Comparison of ENCODE assay signal across 19 cellular contexts in the genomic region with DNA sequence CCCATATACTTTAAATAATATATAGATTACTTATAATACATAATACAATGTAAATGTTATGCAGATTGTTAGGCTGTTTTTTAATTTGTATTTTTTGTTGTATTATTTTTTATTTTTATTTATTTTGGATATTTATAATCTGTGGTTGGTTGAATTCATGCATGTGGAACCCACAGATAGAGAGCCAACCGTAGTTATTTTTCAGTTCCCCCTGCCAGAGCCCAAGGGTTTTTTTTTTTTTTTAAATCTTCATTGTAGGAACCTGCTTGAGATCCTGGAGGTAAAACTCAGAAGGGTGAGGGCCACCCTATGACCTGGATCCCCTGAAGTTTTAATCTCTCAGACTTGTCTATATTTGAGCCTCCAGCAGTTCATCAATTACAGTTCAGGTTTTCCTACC.
"Had no signal": no experiment of that assay in that cellular context is flagged by ENCODE, and none has a peak within 500 bp of the region (broad histone marks: within the 10 kb centered on the region; RNA-seq: fewer than 3 reads in every experiment).

No MANE protein-coding gene starts in this region.

- H3K36me3 ChIP-seq: cardiac muscle cell, heart right ventricle had no signal

- DNase-seq: activated CD4-positive, alpha-beta T cell treated with anti-CD3 and anti-CD28 coated beads, Interleukin-2, amount 50 U/mL, for 1 hour; activated naive CD4-positive, alpha-beta T cell treated with anti-CD3 and anti-CD28 coated beads for 36 hours; activated T-cell treated with anti-CD3 and anti-CD28 coated beads for 4 hours; effector CD4-positive, alpha-beta T cell; heart right ventricle; left ventricle myocardium superior; mesenchymal stem cell; nephron progenitor cell; psoas muscle; spleen; stimulated activated CD4-positive, alpha-beta T cell treated with anti-CD3 and anti-CD28 coated beads, Interleukin-1b, Interleukin-23, amount 100 ng/mL, for 48 hours; stimulated activated naive CD4-positive, alpha-beta T cell had no signal

- H3K27me3 ChIP-seq: cardiac muscle cell, heart right ventricle, spleen had no signal

- H3K9me3 ChIP-seq: psoas muscle had no signal

- ATAC-seq: activated T-helper 17 cell treated with anti-CD3 and anti-CD28 coated beads, Interleukin-2, amount 50 U/mL, for 72 hours; heart right ventricle; left ventricle myocardium superior; psoas muscle; sciatic nerve had no signal

- H3K4me3 ChIP-seq: cardiac muscle cell, heart right ventricle, psoas muscle, spleen had no signal

- H3K27ac ChIP-seq: cardiac muscle cell, heart right ventricle, psoas muscle, spleen had no signal

- H3K4me1 ChIP-seq: psoas muscle, spleen had no signal

- FAIRE-seq: astrocyte, colon, frontal cortex, keratinocyte had no signal
